In the genomic region with DNA sequence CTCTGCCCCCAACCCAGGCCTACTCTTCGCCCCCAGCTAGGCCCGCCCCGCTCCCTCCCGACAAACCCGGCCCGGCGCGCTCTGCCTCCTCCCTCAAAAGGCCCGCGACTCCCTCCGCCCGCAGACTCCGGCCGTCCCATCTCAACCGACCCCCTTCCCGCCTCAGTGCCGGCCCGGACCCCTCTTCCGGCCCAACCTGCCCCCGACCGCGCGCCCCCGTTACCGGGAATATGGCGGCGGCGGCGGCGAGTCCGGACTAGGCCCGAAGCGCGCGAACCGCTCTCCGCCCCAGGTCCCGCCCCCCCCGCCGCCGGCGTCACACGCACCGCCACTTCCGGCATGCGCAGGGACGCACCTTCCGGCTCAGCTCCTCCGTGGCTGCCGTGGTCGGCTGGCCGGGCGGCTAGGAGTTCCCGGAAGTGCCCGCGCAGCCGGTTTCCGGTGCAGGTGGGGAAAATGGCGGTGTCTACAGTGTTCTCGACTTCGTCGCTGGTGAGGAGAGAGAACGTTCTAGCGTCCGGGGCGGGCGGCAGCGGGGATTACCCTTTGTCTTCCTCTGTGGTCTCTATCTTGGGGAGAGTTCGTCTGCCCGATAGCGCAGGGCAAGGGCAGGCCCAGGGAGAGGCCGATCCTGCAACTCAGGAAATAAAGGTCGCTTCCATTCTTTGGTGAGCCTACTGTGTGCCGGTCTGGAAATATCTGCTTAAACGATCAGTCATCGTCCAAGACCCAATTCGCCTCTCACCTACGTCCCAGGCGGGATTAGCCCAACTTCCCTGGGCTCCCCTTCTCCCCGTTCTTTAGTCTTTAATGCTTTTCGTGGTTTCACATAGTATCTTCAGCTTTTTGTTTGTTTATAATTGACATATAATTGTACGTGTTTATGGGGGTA, we compare ENCODE assay signal across 8 cellular contexts. TPM values are rescaled to one million over a fixed set of nuclear protein-coding genes. Genes with fewer than 3 reads are reported as not detected.
DNase-seq lines count a peak whose midpoint lies in the region; ATAC-seq, FAIRE-seq and TF ChIP-seq lines count a peak whose summit lies in the region.

A gene with protein sequence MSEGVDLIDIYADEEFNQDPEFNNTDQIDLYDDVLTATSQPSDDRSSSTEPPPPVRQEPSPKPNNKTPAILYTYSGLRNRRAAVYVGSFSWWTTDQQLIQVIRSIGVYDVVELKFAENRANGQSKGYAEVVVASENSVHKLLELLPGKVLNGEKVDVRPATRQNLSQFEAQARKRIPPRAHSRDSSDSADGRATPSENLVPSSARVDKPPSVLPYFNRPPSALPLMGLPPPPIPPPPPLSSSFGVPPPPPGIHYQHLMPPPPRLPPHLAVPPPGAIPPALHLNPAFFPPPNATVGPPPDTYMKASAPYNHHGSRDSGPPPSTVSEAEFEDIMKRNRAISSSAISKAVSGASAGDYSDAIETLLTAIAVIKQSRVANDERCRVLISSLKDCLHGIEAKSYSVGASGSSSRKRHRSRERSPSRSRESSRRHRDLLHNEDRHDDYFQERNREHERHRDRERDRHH (minus strand): TSS at position 285 of the 892 bp plus-strand sequence. CDS start 740 bp downstream, outside the sequence.
A gene (plus strand): TSS at position 434 of the 892 bp plus-strand sequence. CDS start 23 bp downstream, at position 457.

- no peaks in the 10 kb centered on the region for H3K27me3 Mint-ChIP-seq in natural killer cell (ENCODE audit: low read depth in 2 of 2)

- TF ChIP-seq CTCF in natural killer cell (IDR thresholded peaks at IDR 0.05): peak; percentile 3

- TF ChIP-seq POLR2A in H54 (IDR thresholded peaks at IDR 0.05; ENCODE audit: low read depth, low read length) (peak; percentile 58), Raji (IDR thresholded peaks at IDR 0.05; ENCODE audit: insufficient read depth, low read depth, low read length) (peak; percentile 83)

- DNase-seq in EL: peak; percentile 95
- peak; percentile 94 for DNase-seq in H54 (ENCODE audit: insufficient read length, low spot score)
- DNase-seq in M059J (ENCODE audit: low read depth): peak; percentile 93
- DNase-seq in activated T-helper 9 cell treated with anti-CD3 and anti-CD28 coated beads, Interleukin-2, amount 50 U/mL, for 16 hours (ENCODE audit: low read depth): peak; percentile 98
- DNase-seq in fibroblast of peridontal ligament (ENCODE audit: extremely low read depth): peak; percentile 89
- DNase-seq in natural killer cell: peak; percentile 97
- peak; percentile 93 to 96 (median 95) for DNase-seq in stimulated activated naive CD4-positive, alpha-beta T cell (lab: John Stamatoyannopoulos, UW)

- no peaks in the 10 kb centered on the region for H3K36me3 Mint-ChIP-seq in natural killer cell

- peaks cover 40 to 48% of the 10 kb centered on the region in 2 donors for H3K4me1 Mint-ChIP-seq in natural killer cell

- H3K9me3 Mint-ChIP-seq in natural killer cell: no peaks in the 10 kb centered on the region

- peak within 1 kb of the TSS; percentile 96 for H3K4me3 Mint-ChIP-seq in natural killer cell

- peak within 1 kb of the TSS; percentile 99 to 100 for H3K27ac Mint-ChIP-seq in natural killer cell

- ATAC-seq in natural killer cell: peak; percentile 83 to 94 (median 85)

- peak; percentile 48 for FAIRE-seq in H54 (lab: Jason Lieb, UNC)

- intact Hi-C loops in natural killer cell (cut with micrococcal nuclease): loop anchor here (1.0 kb wide), 1 partner anchor 68 kb away; a partner anchor contains a TSS

RNA-seq across cellular contexts. Expression of the first gene that starts in this region (rescaled TPM):
- 53.8 and 59.7 TPM in 2 replicates for total RNA-seq in M059J (2014; rRNA removed; shearing (Covaris generic))
- 100 to 1,000 TPM in 2 of 3 donors, 10 to 100 TPM in 1; 99.5 to 120 (median 104) TPM for total RNA-seq in natural killer cell

RNA-seq across cellular contexts. Expression of the second gene that starts in this region (rescaled TPM):
- 39.9 and 99.0 TPM in 2 replicates for total RNA-seq in M059J (2014; rRNA removed; shearing (Covaris generic))
- 10 to 100 TPM; 40.2 to 50.4 (median 40.8) TPM for total RNA-seq in natural killer cell

Comparison
In these comparisons a context has a peak if more than half of its experiments do, and no peak if none do; other contexts are left out.
1. Peak in every context shown above with its lines: DNase-seq and ATAC-seq.